8 cellular contexts compared by ENCODE assay signal in genomic region chr18:49812321-49813070, GRCh38. TPM values are rescaled to one million over a fixed set of nuclear protein-coding genes. Genes with fewer than 3 reads are reported as not detected.
A peak's percentile ranks its signal among the peaks of the same experiment; 100 is the strongest.
DNase-seq lines count a peak whose midpoint lies in the region; TF ChIP-seq lines count a peak whose summit lies in the region.

No MANE protein-coding gene starts in this region.

- H3K27me3 ChIP-seq in HUES48 (ENCODE audit: control insufficient read depth, insufficient read depth, low read length) (no peaks in the 10 kb centered on the region), adrenal gland (no peaks in the 10 kb centered on the region), layer of hippocampus (ENCODE audit: control insufficient read depth, insufficient read depth, low read length) (no peaks in the 10 kb centered on the region)

- H3K36me3 Mint-ChIP-seq in CD14-positive monocyte, result peaks cover 2 to 17% of the 10 kb centered on the region in 2 donors

- H3K36me3 ChIP-seq in HUES48 (ENCODE audit: control insufficient read depth, insufficient read depth, low read length) (no peaks in the 10 kb centered on the region; the same call in 1 of the 2 replicates), adrenal gland (replicated peaks in 1 of 2) (no peaks in the 10 kb centered on the region)

- H3K4me3 ChIP-seq in HUES48 (ENCODE audit: low read depth, low read length), result peak overlapping the region; percentile 84
- H3K4me3 ChIP-seq in adrenal gland, result peak overlapping the region; percentile 12 to 80 (median 54)

- H3K9ac ChIP-seq in HUES48 (ENCODE audit: low read depth, low read length), result peak overlapping the region; percentile 77

- peaks cover 11 to 23% (median 16%) of the 10 kb centered on the region in 7 donors for H3K9me3 Mint-ChIP-seq in CD14-positive monocyte

- peak overlapping the region; percentile 92 to 97 (median 96) for H3K27ac Mint-ChIP-seq in CD14-positive monocyte

- H3K4me3 Mint-ChIP-seq in CD14-positive monocyte, result peak overlapping the region; percentile 93 to 97

- TF ChIP-seq CTCF in CD14-positive monocyte (IDR thresholded peaks at IDR 0.05), result no peak
- TF ChIP-seq CTCF in adrenal gland (IDR thresholded peaks at IDR 0.05), result no peak

- H3K4me1 ChIP-seq in HUES48 (ENCODE audit: control insufficient read depth, insufficient read depth, low read length) (peaks cover 20% of the 10 kb centered on the region), adrenal gland (replicated peaks in 1 of 2) (peaks cover 5 to 15% of the 10 kb centered on the region in 2 donors)

- DNase-seq in CD14-positive monocyte (ENCODE audit: low spot score) (no peak), adrenal gland (no peak), NCI-H2029 (lab: John Stamatoyannopoulos, UW) (no peak), HK-2 (ENCODE audit: unreplicated experiment) (no peak)
- DNase-seq in effector CD4-positive, alpha-beta T cell, result no peak

- H3K4me1 Mint-ChIP-seq in CD14-positive monocyte, result peaks cover 37% of the 10 kb centered on the region

- H3K9me3 ChIP-seq in HUES48 (ENCODE audit: control insufficient read depth, insufficient read depth, low read length), result peaks cover 10% of the 10 kb centered on the region
- H3K9me3 ChIP-seq in adrenal gland (replicated peaks in 1 of 3), result no peaks in the 10 kb centered on the region

- H3K27me3 Mint-ChIP-seq in CD14-positive monocyte (ENCODE audit: low read depth in 3 of 3), result peaks cover 0 to 3% (median 0%) of the 10 kb centered on the region in 3 donors

- intact Hi-C loops in CD14-positive monocyte (cut with micrococcal nuclease), result loop anchor here (5.0 kb wide), 2 partner anchors 320 to 325 kb away; partner anchors contain the start of genes C18orf32 (in 1 of the 2) and RPL17 (in 1 of the 2)
- intact Hi-C loops in adrenal gland (cut with DNase I), result no loop called here

- WGBS in adrenal gland, 4 donors, result 49 to 69% (median 63%) methylated on average over 14 of the region's 14 CpGs

- TF ChIP-seq POLR2A in adrenal gland (IDR thresholded peaks at IDR 0.05), result no peak

- H3K27ac ChIP-seq in HUES48 (ENCODE audit: low read depth, low read length) (peak overlapping the region; percentile 98), adrenal gland (peak overlapping the region; percentile 52 to 96 (median 81)), layer of hippocampus (ENCODE audit: low read depth, low read length) (peak overlapping the region; percentile 89), temporal lobe (ENCODE audit: low read depth, low read length) (peak overlapping the region; percentile 96)

RNA-seq across cellular contexts. Expression of gene ACAA2, which starts 0.8 kb away (rescaled TPM):
- polyA plus RNA-seq in CD14-positive monocyte, result 100 to 1,000 TPM in 1 of 2 donors, 10 to 100 TPM in 1; 97.6 to 109 TPM
- total RNA-seq in adrenal gland, result 100 to 1,000 TPM in 4 of 8 donors, 10 to 100 TPM in 4; 67.6 to 128 (median 105) TPM
- 100 to 1,000 TPM in 1 of 3 donors, 10 to 100 TPM in 2; 21.4 to 197 (median 29.3) TPM for polyA plus RNA-seq in adrenal gland
- total RNA-seq in temporal lobe, result 23.6 TPM

Comparison
In these comparisons a context has a peak if more than half of its experiments do, and no peak if none do; other contexts are left out.
1. intact Hi-C loops: an anchor here in CD14-positive monocyte (5.0 kb wide); none called in adrenal gland.